In genomic region chr10:88974446-88975376, GRCh38 we compare ENCODE assay signal across 9 cellular contexts. TPM values are rescaled to one million over a fixed set of nuclear protein-coding genes. Genes with fewer than 3 reads are reported as not detected.
DNase-seq lines count a peak whose midpoint lies in the region; ATAC-seq and TF ChIP-seq lines count a peak whose summit lies in the region.
"Had no signal": no experiment of that assay in that cellular context is flagged by ENCODE, and none has a peak within 500 bp of the region (broad histone marks: within the 10 kb centered on the region; RNA-seq: fewer than 3 reads in every experiment).

No MANE protein-coding gene starts in this region.

- POLR2A ChIA-PET in activated CD8-positive, alpha-beta T cell treated with anti-CD3 and anti-CD28 coated beads for 36 hours (lab: Charles Lee), result interaction anchor here (0.6 to 1.1 kb wide), 3 partner anchors 16 to 59 kb away, joined by 3 to 4 read pairs (median 3); partner anchors contain the start of gene FAS

- peaks cover 17% of the 10 kb centered on the region for H3K4me1 Mint-ChIP-seq in activated naive CD4-positive, alpha-beta T cell treated with anti-CD3 and anti-CD28 coated beads, Interleukin-2, amount 50 U/mL, for 24 hours
- peaks cover 18% of the 10 kb centered on the region for H3K4me1 Mint-ChIP-seq in activated CD8-positive, alpha-beta T cell treated with anti-CD3 and anti-CD28 coated beads for 36 hours (ENCODE audit: low read depth)

- CTCF ChIA-PET in activated CD8-positive, alpha-beta T cell treated with anti-CD3 and anti-CD28 coated beads for 36 hours (lab: Charles Lee), result interaction anchor here (0.7 to 1.8 kb wide), 8 partner anchors 11 to 233 kb away, joined by 3 to 5 read pairs (median 4); partner anchors contain the start of genes CH25H and FAS

- no peaks in the 10 kb centered on the region for H3K9me3 ChIP-seq in thyroid gland

- H3K27me3 Mint-ChIP-seq in activated naive CD4-positive, alpha-beta T cell treated with anti-CD3 and anti-CD28 coated beads, Interleukin-2, amount 50 U/mL, for 24 hours, result no peaks in the 10 kb centered on the region
- H3K27me3 Mint-ChIP-seq in activated CD8-positive, alpha-beta T cell treated with anti-CD3 and anti-CD28 coated beads for 36 hours, result no peaks in the 10 kb centered on the region

- no peaks in the 10 kb centered on the region for H3K27me3 ChIP-seq in thyroid gland

- TF ChIP-seq POLR2A in thyroid gland (IDR thresholded peaks at IDR 0.05) (no peak), lower leg skin (IDR thresholded peaks at IDR 0.05) (no peak)

- peaks cover 6 to 16% of the 10 kb centered on the region in 2 donors for H3K4me1 ChIP-seq in thyroid gland

- H3K4me3 ChIP-seq in thyroid gland (replicated peaks in 1 of 3) (peak overlapping the region in 1 of 3 donors; percentile 4), lower leg skin (ENCODE audit: low read depth, poor library complexity, severe bottlenecking) (no peak overlapping the region)

- peak overlapping the region; percentile 99 for H3K27ac Mint-ChIP-seq in activated naive CD4-positive, alpha-beta T cell treated with anti-CD3 and anti-CD28 coated beads, Interleukin-2, amount 50 U/mL, for 24 hours
- peak overlapping the region; percentile 95 for H3K27ac Mint-ChIP-seq in activated CD8-positive, alpha-beta T cell treated with anti-CD3 and anti-CD28 coated beads for 36 hours

- H3K36me3 Mint-ChIP-seq in activated naive CD4-positive, alpha-beta T cell treated with anti-CD3 and anti-CD28 coated beads, Interleukin-2, amount 50 U/mL, for 24 hours, result no peaks in the 10 kb centered on the region
- no peaks in the 10 kb centered on the region for H3K36me3 Mint-ChIP-seq in activated CD8-positive, alpha-beta T cell treated with anti-CD3 and anti-CD28 coated beads for 36 hours (ENCODE audit: low read depth)

- H3K27ac ChIP-seq in thyroid gland, result peak overlapping the region; percentile 41 to 77 (median 58)
- H3K27ac ChIP-seq: epithelial cell of prostate had no signal

- WGBS in thyroid gland, 2 donors, result 51 to 60% methylated on average over 7 of the region's 7 CpGs
- 11 to 15% methylated on average over 7 of the region's 7 CpGs for WGBS in lower leg skin, 2 donors

- no peak for DNase-seq in activated naive CD4-positive, alpha-beta T cell treated with Interleukin-2 at 50 U/mL for 16 hours
- no peak for DNase-seq in activated CD8-positive, alpha-beta T cell treated with anti-CD3 and anti-CD28 coated beads for 36 hours
- DNase-seq in iris pigment epithelial cell (ENCODE audit: low read depth) (peak; percentile 49), thyroid gland (no peak), lower leg skin (ENCODE audit: low spot score in 2 of 2) (no peak)

- intact Hi-C loops in activated CD8-positive, alpha-beta T cell treated with anti-CD3 and anti-CD28 coated beads for 36 hours (cut with micrococcal nuclease), result no loop called here
- intact Hi-C loops in thyroid gland (cut with DNase I), result no loop called here
- intact Hi-C loops in lower leg skin (cut with DNase I; ENCODE audit: low total_unique reads), result no loop called here

- peak overlapping the region; percentile 98 for H3K4me3 Mint-ChIP-seq in activated naive CD4-positive, alpha-beta T cell treated with anti-CD3 and anti-CD28 coated beads, Interleukin-2, amount 50 U/mL, for 24 hours
- H3K4me3 Mint-ChIP-seq in activated CD8-positive, alpha-beta T cell treated with anti-CD3 and anti-CD28 coated beads for 36 hours, result peak overlapping the region; percentile 85

- H3K9me3 Mint-ChIP-seq in activated naive CD4-positive, alpha-beta T cell treated with anti-CD3 and anti-CD28 coated beads, Interleukin-2, amount 50 U/mL, for 24 hours, result no peaks in the 10 kb centered on the region
- H3K9me3 Mint-ChIP-seq in activated CD8-positive, alpha-beta T cell treated with anti-CD3 and anti-CD28 coated beads for 36 hours, result no peaks in the 10 kb centered on the region

- H3K36me3 ChIP-seq in thyroid gland, result no peaks in the 10 kb centered on the region

- no peak for TF ChIP-seq CTCF in activated CD8-positive, alpha-beta T cell treated with anti-CD3 and anti-CD28 coated beads for 36 hours (IDR thresholded peaks at IDR 0.05)
- TF ChIP-seq CTCF in thyroid gland (IDR thresholded peaks at IDR 0.05) (no peak), lower leg skin (IDR thresholded peaks at IDR 0.05) (no peak)

- ATAC-seq in activated CD8-positive, alpha-beta T cell treated with anti-CD3 and anti-CD28 coated beads for 36 hours, result peak; percentile 71
- no peak for ATAC-seq in GM21576 (IDR thresholded peaks at IDR 0.05; ENCODE audit: unreplicated experiment)
- ATAC-seq in HG03439 (IDR thresholded peaks at IDR 0.05; ENCODE audit: unreplicated experiment), result no peak

RNA-seq across cellular contexts. Expression of gene FAS, which starts 15.9 kb away (rescaled TPM):
- 10 to 100 TPM; 48.6 to 49.0 TPM for total RNA-seq in activated CD8-positive, alpha-beta T cell treated with anti-CD3 and anti-CD28 coated beads for 36 hours
- total RNA-seq in thyroid gland (10 to 100 TPM in 3 of 4 donors, 1 to 10 TPM in 1; 9.4 to 34.1 (median 17.4) TPM), lower leg skin (10 to 100 TPM; 11.4 to 19.7 (median 16.3) TPM)

RNA-seq across cellular contexts. Expression of gene ACTA2, which starts 22.1 kb away (rescaled TPM):
- total RNA-seq in activated CD8-positive, alpha-beta T cell treated with anti-CD3 and anti-CD28 coated beads for 36 hours, result 10 to 100 TPM; 13.3 to 14.9 TPM
- total RNA-seq in thyroid gland (100 to 1,000 TPM in 1 of 4 donors, 10 to 100 TPM in 3; 61.5 to 173 (median 72.2) TPM), lower leg skin (100 to 1,000 TPM in 3 of 4 donors, 10 to 100 TPM in 1; 66.4 to 344 (median 129) TPM)
